8 cellular contexts compared by ENCODE assay signal in the genomic region with DNA sequence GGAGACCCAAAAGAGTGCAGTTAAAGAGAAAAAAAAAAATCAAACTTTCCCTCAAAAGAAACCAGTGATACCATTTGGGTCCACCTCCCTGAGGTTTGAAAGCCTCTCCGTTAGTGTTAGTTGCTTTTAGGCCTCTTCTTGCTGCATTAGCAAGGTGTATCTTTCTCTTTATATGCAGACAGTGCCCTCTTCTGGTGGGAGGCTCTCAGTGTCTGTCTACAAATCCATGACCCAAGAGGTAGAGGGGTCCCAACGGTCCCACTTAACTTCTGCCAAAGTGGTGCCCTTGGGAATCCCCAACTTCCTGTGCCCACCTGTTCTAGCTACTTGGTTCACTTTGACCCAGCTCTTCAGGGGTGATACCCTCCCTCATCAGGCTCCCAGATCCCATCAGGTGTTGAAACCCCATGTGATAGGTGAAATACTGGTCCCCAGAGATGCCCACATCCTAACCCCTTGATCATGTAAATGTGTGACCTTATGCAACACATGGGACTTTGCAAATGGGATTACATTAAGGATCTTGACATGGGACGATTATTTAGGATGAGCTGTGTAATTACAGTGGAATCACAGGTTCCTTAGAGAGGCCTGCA.
DNase-seq lines count a peak whose midpoint lies in the region; ATAC-seq and TF ChIP-seq lines count a peak whose summit lies in the region.

No MANE protein-coding gene starts in this region.

- POLR2A ChIA-PET in WTC11 (lab: Charles Lee), result no interaction called here

- CTCF ChIA-PET in WTC11 (lab: Charles Lee), result no interaction called here

- no peak overlapping the region for H3K4me3 Mint-ChIP-seq in WTC11

- DNase-seq in WTC11 (ENCODE audit: low spot score), result peak; percentile 72
- peak; percentile 54 for DNase-seq in fibroblast of peridontal ligament (ENCODE audit: extremely low read depth)
- DNase-seq in retinal pigment epithelial cell (ENCODE audit: low read depth), result no peak
- DNase-seq in SIG-M5 treated with dmso at 0.1 percent for 504 hours (lab: John Stamatoyannopoulos, UW; ENCODE audit: unreplicated experiment), result no peak
- no peak for DNase-seq in anterior cingulate cortex (lab: John Stamatoyannopoulos, UW)
- DNase-seq in NCI-H187 treated with DMSO at 0.1 percent for 48 hours (lab: John Stamatoyannopoulos, UW), result no peak

- TF ChIP-seq CTCF in WTC11 (IDR thresholded peaks at IDR 0.05), result peak; percentile 57
- peak; percentile 67 for TF ChIP-seq CTCF in retinal pigment epithelial cell (conservative IDR thresholded peaks at IDR 0.05; ENCODE audit: low read depth, low read length)

- peaks cover 4% of the 10 kb centered on the region for H3K4me1 Mint-ChIP-seq in WTC11

- peaks cover 89% of the 10 kb centered on the region for H3K36me3 Mint-ChIP-seq in WTC11

- H3K4me3 ChIP-seq in retinal pigment epithelial cell (ENCODE audit: low read length), result no peak overlapping the region

- no peaks in the 10 kb centered on the region for H3K27me3 Mint-ChIP-seq in WTC11 (ENCODE audit: low read depth)

- peak; percentile 50 for ATAC-seq in GM18861 (IDR thresholded peaks at IDR 0.05; ENCODE audit: unreplicated experiment)
- peak; percentile 67 for ATAC-seq in HG03025 (IDR thresholded peaks at IDR 0.05; ENCODE audit: low FRiP score, unreplicated experiment)
- ATAC-seq in WTC11, result peak; percentile 88

- peaks cover 31% of the 10 kb centered on the region for H3K9me3 Mint-ChIP-seq in WTC11

- H3K27ac Mint-ChIP-seq in WTC11, result 0 out of 2 replicates have a peak overlapping the region, but pooled peaks have one; percentile 37

TF ChIP-seq in WTC11, 78 proteins besides CTCF, POLR2A, EP300 and RAD21:
- TF ChIP-seq, protein P1, sequence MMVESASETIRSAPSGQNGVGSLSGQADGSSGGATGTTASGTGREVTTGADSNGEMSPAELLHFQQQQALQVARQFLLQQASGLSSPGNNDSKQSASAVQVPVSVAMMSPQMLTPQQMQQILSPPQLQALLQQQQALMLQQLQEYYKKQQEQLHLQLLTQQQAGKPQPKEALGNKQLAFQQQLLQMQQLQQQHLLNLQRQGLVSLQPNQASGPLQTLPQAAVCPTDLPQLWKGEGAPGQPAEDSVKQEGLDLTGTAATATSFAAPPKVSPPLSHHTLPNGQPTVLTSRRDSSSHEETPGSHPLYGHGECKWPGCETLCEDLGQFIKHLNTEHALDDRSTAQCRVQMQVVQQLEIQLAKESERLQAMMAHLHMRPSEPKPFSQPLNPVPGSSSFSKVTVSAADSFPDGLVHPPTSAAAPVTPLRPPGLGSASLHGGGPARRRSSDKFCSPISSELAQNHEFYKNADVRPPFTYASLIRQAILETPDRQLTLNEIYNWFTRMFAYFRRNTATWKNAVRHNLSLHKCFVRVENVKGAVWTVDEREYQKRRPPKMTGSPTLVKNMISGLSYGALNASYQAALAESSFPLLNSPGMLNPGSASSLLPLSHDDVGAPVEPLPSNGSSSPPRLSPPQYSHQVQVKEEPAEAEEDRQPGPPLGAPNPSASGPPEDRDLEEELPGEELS (CRISPR knock-in tag; IDR thresholded peaks at IDR 0.05), result no peak
- TF ChIP-seq ZNF121 (CRISPR knock-in tag; IDR thresholded peaks at IDR 0.05) (0 out of 2 replicates have a peak, but pooled peaks have one; percentile 13), CREM (CRISPR knock-in tag; IDR thresholded peaks at IDR 0.05) (no peak), TEAD4 (CRISPR knock-in tag; IDR thresholded peaks at IDR 0.05) (no peak)
- TF ChIP-seq, protein P2, sequence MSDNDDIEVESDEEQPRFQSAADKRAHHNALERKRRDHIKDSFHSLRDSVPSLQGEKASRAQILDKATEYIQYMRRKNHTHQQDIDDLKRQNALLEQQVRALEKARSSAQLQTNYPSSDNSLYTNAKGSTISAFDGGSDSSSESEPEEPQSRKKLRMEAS (CRISPR knock-in tag; IDR thresholded peaks at IDR 0.05), result no peak
- TF ChIP-seq, protein P3, sequence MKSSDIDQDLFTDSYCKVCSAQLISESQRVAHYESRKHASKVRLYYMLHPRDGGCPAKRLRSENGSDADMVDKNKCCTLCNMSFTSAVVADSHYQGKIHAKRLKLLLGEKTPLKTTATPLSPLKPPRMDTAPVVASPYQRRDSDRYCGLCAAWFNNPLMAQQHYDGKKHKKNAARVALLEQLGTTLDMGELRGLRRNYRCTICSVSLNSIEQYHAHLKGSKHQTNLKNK (CRISPR knock-in tag; IDR thresholded peaks at IDR 0.05), result no peak

Comparison
In these comparisons a context has a peak if more than half of its experiments do, and no peak if none do; other contexts are left out.
1. DNase-seq: peak in WTC11 (single experiment) and fibroblast of peridontal ligament (single experiment); none in retinal pigment epithelial cell (single experiment), SIG-M5 treated with dmso at 0.1 percent for 504 hours (single experiment), anterior cingulate cortex (0 of 58) and NCI-H187 treated with DMSO at 0.1 percent for 48 hours (single experiment).
2. Peak in every context shown above with its lines, with median percentiles within 50 percentile points of each other: ATAC-seq.